Comparison of ENCODE assay signal across 22 cellular contexts in genomic region chr11:66902486-66903177, GRCh38. TPM values are rescaled to one million over a fixed set of nuclear protein-coding genes. Genes with fewer than 3 reads are reported as not detected.
A peak's percentile ranks its signal among the peaks of the same experiment; 100 is the strongest.
DNase-seq lines count a peak whose midpoint lies in the region; ATAC-seq, FAIRE-seq and TF ChIP-seq lines count a peak whose summit lies in the region.
"Had no signal": no experiment of that assay in that cellular context is flagged by ENCODE, and none has a peak within 500 bp of the region (broad histone marks: within the 10 kb centered on the region; RNA-seq: fewer than 3 reads in every experiment).

No MANE protein-coding gene starts in this region.

- H3K18ac ChIP-seq in H9 (ENCODE audit: insufficient read length, low read depth, low read length) (no peak overlapping the region), H1 (ENCODE audit: extremely low read depth, low read length) (no peak overlapping the region)

- H3K14ac ChIP-seq in H9 (ENCODE audit: insufficient read depth, low read length) (no peak overlapping the region), H1 (ENCODE audit: insufficient read length) (no peak overlapping the region)

- H3K36me3 ChIP-seq in H1 (ENCODE audit: control insufficient read depth in 2 of 4, insufficient read depth in 4 of 4, low read length in 3 of 4): no peaks in the 10 kb centered on the region
- H3K36me3 ChIP-seq: BE2C, HAP-1 had no signal

- H3K23ac ChIP-seq in H9 (ENCODE audit: insufficient read length, low read depth, low read length): no peak overlapping the region
- H3K23ac ChIP-seq in H1 (ENCODE audit: insufficient read length): no peak overlapping the region

- no peak overlapping the region for H3K9ac ChIP-seq in H9 (ENCODE audit: extremely low read depth, insufficient read length, low read length)
- 0 out of 7 replicates have a peak overlapping the region, but pooled peaks of 1 of the 4 experiments have one; percentile 40 for H3K9ac ChIP-seq in H1 (replicated peaks in 1 of 4; ENCODE audit: extremely low read depth in 1 of 4, low read depth in 3 of 4, low read length in 3 of 4)

- H2BK5ac ChIP-seq in H9 (ENCODE audit: insufficient read length, low read length) (no peak overlapping the region), H1 (ENCODE audit: low read depth, low read length) (0 out of 2 replicates have a peak overlapping the region, but pooled peaks have one; percentile 52)

- H3K4me2 ChIP-seq in H9 (ENCODE audit: insufficient read depth, insufficient read length, low read length) (no peak overlapping the region), H1 (ENCODE audit: insufficient read depth in 1 of 2, low read depth in 2 of 2, low read length in 2 of 2) (no peak overlapping the region)

- ATAC-seq in HG03097 (IDR thresholded peaks at IDR 0.05; ENCODE audit: low FRiP score, unreplicated experiment) (no peak), GM21423 (IDR thresholded peaks at IDR 0.05; ENCODE audit: unreplicated experiment) (no peak), HG02610 (IDR thresholded peaks at IDR 0.05; ENCODE audit: unreplicated experiment) (no peak)

- H3K4ac ChIP-seq in H9 (ENCODE audit: low read depth, low read length): no peak overlapping the region
- H3K4ac ChIP-seq in H1 (replicated peaks; ENCODE audit: insufficient read length, low read depth, low read length): no peak overlapping the region

- H3K23me2 ChIP-seq in H9 (ENCODE audit: insufficient read length, low read depth, low read length, poor library complexity, severe bottlenecking) (no peaks in the 10 kb centered on the region), H1 (ENCODE audit: low read depth, low read length) (no peaks in the 10 kb centered on the region)

- H2BK15ac ChIP-seq in H9 (ENCODE audit: low read depth, low read length): no peak overlapping the region
- H2BK15ac ChIP-seq in H1 (ENCODE audit: low read length): peak overlapping the region; percentile 72; the same call in 1 of the 2 replicates

- peaks cover 41 to 48% of the 10 kb centered on the region in 2 experiments for H3K4me1 Mint-ChIP-seq in H9

- WGBS in H9 (ENCODE audit: extremely low coverage, insufficient read length, low lambda C conversion rate): no CpG with 5 or more reads among the region's 15 CpGs
- WGBS in H1 (ENCODE audit: extremely low coverage in 1 of 2, insufficient coverage in 1 of 2, insufficient read length in 1 of 2, insufficient replicate concordance in 2 of 2, low coverage in 1 of 2, low lambda C conversion rate in 2 of 2, missing lambda C conversion rate in 1 of 2), 2 experiments: 84% methylated on average over 15 of the region's 15 CpGs; no CpG with 5 or more reads in 1 of the 2 experiments

- H3K4me3 Mint-ChIP-seq in H9: no peak overlapping the region

- TF ChIP-seq CTCF in H9 (conservative IDR thresholded peaks at IDR 0.05): no peak
- no peak for TF ChIP-seq CTCF in H1 (IDR thresholded peaks at IDR 0.05; ENCODE audit: control extremely low read depth in 1 of 3, insufficient read depth in 1 of 3, low read depth in 1 of 3, low read length in 3 of 3)

- POLR2A ChIA-PET in H1 (lab: Charles Lee; ENCODE audit: partially characterized antibody): interaction anchor here (1.2 kb wide), 1 partner anchor 50 kb away, joined by 3 read pairs; no protein-coding TSS in a partner anchor

- H3K36me3 Mint-ChIP-seq in H9 (ENCODE audit: insufficient read depth in 1 of 3, low read depth in 3 of 3): no peaks in the 10 kb centered on the region

- H3K9me3 Mint-ChIP-seq in H9: no peaks in the 10 kb centered on the region; a peak in 1 of 5 replicates

- no peak overlapping the region for H4K91ac ChIP-seq in H9 (ENCODE audit: insufficient read length, low read depth, low read length)
- no peak overlapping the region for H4K91ac ChIP-seq in H1 (replicated peaks; ENCODE audit: insufficient read length, low read length)

- no peak for TF ChIP-seq POLR2A in H1 (IDR thresholded peaks at IDR 0.05; ENCODE audit: control extremely low read depth in 1 of 2, low read depth in 2 of 2, low read length in 2 of 2)

- no peak overlapping the region for H3T11ph ChIP-seq in H9 (ENCODE audit: low read length)

- CTCF ChIA-PET in H1 (lab: Charles Lee; ENCODE audit: partially characterized antibody): interaction anchor here (0.7 to 1.7 kb wide), 6 partner anchors 15 to 73 kb away, joined by 3 to 10 read pairs (median 3); partner anchors contain the start of gene C11orf86

- H3K9me3 ChIP-seq in H9 (ENCODE audit: control insufficient read depth, low read depth, low read length) (no peaks in the 10 kb centered on the region), H1 (ENCODE audit: insufficient read depth in 2 of 2, low read depth in 1 of 2, low read length in 1 of 2) (no peaks in the 10 kb centered on the region)
- H3K9me3 ChIP-seq: BE2C, HAP-1 had no signal

- H3K27ac ChIP-seq in H9 (ENCODE audit: insufficient read length, low read depth, low read length) (no peak overlapping the region), H1 (ENCODE audit: low read depth, low read length) (no peak overlapping the region)

- FAIRE-seq in H1 (lab: Jason Lieb, UNC): no peak
- FAIRE-seq: RCC 7860 had no signal

- H3K79me1 ChIP-seq in H9 (ENCODE audit: insufficient read depth, low read depth, low read length, poor library complexity, severe bottlenecking) (no peaks in the 10 kb centered on the region), H1 (ENCODE audit: low read depth, low read length) (no peaks in the 10 kb centered on the region)

- H3K4me1 ChIP-seq in H9 (ENCODE audit: insufficient read depth, low read length) (peaks cover 8% of the 10 kb centered on the region; the same call in 1 of the 2 replicates), H1 (replicated peaks in 1 of 4; ENCODE audit: control insufficient read depth in 3 of 4, insufficient read depth in 4 of 4, low read length in 3 of 4) (peaks cover 2 to 21% (median 13%) of the 10 kb centered on the region in 4 experiments)
- H3K4me1 ChIP-seq: BE2C had no signal

- H3K27ac Mint-ChIP-seq in H9: peak overlapping the region in 2 of 3 experiments; percentile 78 to 84; a peak in 3 of 7 replicates

- H3K4me3 ChIP-seq in H1 (ENCODE audit: extremely low read depth in 1 of 4, insufficient read depth in 2 of 4, low read depth in 3 of 4, low read length in 4 of 4): no peak overlapping the region
- H3K4me3 ChIP-seq: HAP-1 had no signal

- no peak overlapping the region for H2BK20ac ChIP-seq in H9 (ENCODE audit: low read depth, low read length, poor library complexity, severe bottlenecking)
- no peak overlapping the region for H2BK20ac ChIP-seq in H1 (ENCODE audit: low read length)

- TF ChIP-seq EP300 in H1 (IDR thresholded peaks at IDR 0.05; ENCODE audit: borderline replicate concordance in 1 of 2, low read depth in 2 of 2, low read length in 2 of 2): no peak

- no peaks in the 10 kb centered on the region for H4K20me1 ChIP-seq in H9 (ENCODE audit: control insufficient read depth, insufficient read depth, insufficient read length)
- H4K20me1 ChIP-seq in H1 (replicated peaks in 1 of 2; ENCODE audit: control insufficient read depth in 1 of 2, insufficient read depth in 2 of 2, low read length in 2 of 2): no peaks in the 10 kb centered on the region

- H2AK5ac ChIP-seq in H9 (ENCODE audit: insufficient read length, low read length): no peak overlapping the region
- H2AK5ac ChIP-seq in H1 (ENCODE audit: low read depth, low read length): no peak overlapping the region; the same call in 1 of the 2 replicates

- H3K79me2 ChIP-seq in H9 (ENCODE audit: insufficient read depth, low read length) (no peaks in the 10 kb centered on the region), H1 (ENCODE audit: control insufficient read depth in 1 of 2, insufficient read depth in 2 of 2, low read length in 2 of 2) (no peaks in the 10 kb centered on the region)

- H3K56ac ChIP-seq in H9 (ENCODE audit: insufficient read length, low read depth, low read length) (no peak overlapping the region), H1 (replicated peaks; ENCODE audit: insufficient read length, low read depth, low read length) (no peak overlapping the region)

- DNase-seq in H9: no peak
- DNase-seq in NCI-H2107 (lab: John Stamatoyannopoulos, UW): peak; percentile 37
- no peak for DNase-seq in H1 (ENCODE audit: low read depth in 1 of 2, low spot score in 2 of 2)
- DNase-seq in myocyte (ENCODE audit: low read depth): peak; percentile 7
- DNase-seq in NCI-H1092 treated with DMSO at 0.1 percent for 48 hours (lab: John Stamatoyannopoulos, UW): no peak
- DNase-seq: BE2C, DMS79, KBM-7, MM.1S, NCI-H1048, NCI-H146, NCI-H2029, NCI-H2171, NCI-H345, NCI-H524, OCI-M1, Right ventricle myocardium superior had no signal

- no peak overlapping the region for H2AFZ ChIP-seq in H9 (ENCODE audit: low read length)
- no peak overlapping the region for H2AFZ ChIP-seq in H1 (ENCODE audit: low read length)

- H3K27me3 ChIP-seq in H9 (ENCODE audit: insufficient read depth, low read length) (no peaks in the 10 kb centered on the region), H1 (replicated peaks in 1 of 4; ENCODE audit: control insufficient read depth in 3 of 4, extremely low read depth in 1 of 4, insufficient read depth in 3 of 4, low read length in 3 of 4) (no peaks in the 10 kb centered on the region)
- H3K27me3 ChIP-seq: BE2C had no signal

- H4K5ac ChIP-seq in H9 (ENCODE audit: insufficient read length, low read depth, low read length) (no peak overlapping the region), H1 (ENCODE audit: insufficient read length, low read depth, low read length) (no peak overlapping the region)

- H2BK12ac ChIP-seq in H9 (ENCODE audit: insufficient read length, low read depth, low read length) (no peak overlapping the region), H1 (ENCODE audit: low read depth, low read length) (no peak overlapping the region)

- no peak overlapping the region for H2BK120ac ChIP-seq in H9 (ENCODE audit: low read depth, low read length, poor library complexity, severe bottlenecking)
- H2BK120ac ChIP-seq in H1 (replicated peaks; ENCODE audit: low read depth, low read length): no peak overlapping the region

- H4K8ac ChIP-seq in H9 (replicated peaks; ENCODE audit: insufficient read length, low read depth, low read length): no peak overlapping the region
- no peak overlapping the region; the same call in 1 of the 2 replicates for H4K8ac ChIP-seq in H1 (ENCODE audit: extremely low read depth, insufficient read depth, low read length)

- H3K27me3 Mint-ChIP-seq in H9 (ENCODE audit: low read depth): no peaks in the 10 kb centered on the region

- no peak for TF ChIP-seq RAD21 in H1 (IDR thresholded peaks at IDR 0.05 in 1 of 2, conservative IDR thresholded peaks at IDR 0.05 in 1 of 2; ENCODE audit: low read depth in 2 of 2, low read length in 2 of 2)

RNA-seq across cellular contexts. Expression of gene LRFN4, which starts 45.8 kb away (rescaled TPM):
- total RNA-seq in H9 (2021) (65.1 and 66.7 TPM in 2 replicates), myocyte (117 and 129 TPM in 2 replicates)
- total RNA-seq in H1 (2021; fragmentation: NEBNext Ultra II Directional; extraction: Animal tissue kit (Norgen Biotek cat#: 25700)): 64.3 and 67.6 TPM in 2 replicates
- 49.8 and 66.9 TPM in 2 replicates for polyA plus RNA-seq in H1 (2011; rRNA removed)
- 38.6 TPM for polyA plus RNA-seq in H1 (2011; cell fraction: cytosol; rRNA removed)
- 112 TPM for polyA plus RNA-seq in H1 (2011; cell fraction: nucleus; rRNA removed)
- polyA plus RNA-seq in H1 (2012, experiment 1 of 2): 24.3 to 37.8 TPM (median 34.2 TPM) in 4 replicates
- 32.6 TPM for polyA plus RNA-seq in H1 (2012, experiment 2 of 2)
- 37.5 TPM for polyA plus RNA-seq in H1 (2013, experiment 1 of 2)
- polyA plus RNA-seq in H1 (2013, experiment 2 of 2): 32.3 TPM
- 8.3 and 9.8 TPM in 2 replicates for polyA minus RNA-seq in H1 (2011; rRNA and poly(A)+ RNA removed)
- 32.6 TPM for polyA minus RNA-seq in H1 (2011; cell fraction: cytosol; rRNA and poly(A)+ RNA removed)
- 32.0 TPM for polyA minus RNA-seq in H1 (2011; cell fraction: nucleus; rRNA and poly(A)+ RNA removed)
- polyA plus RNA-seq in myocyte (2012): 38.0 TPM

RNA-seq across cellular contexts. Expression of gene PC, which starts 55.6 kb away (rescaled TPM):
- total RNA-seq in H9 (2021): 31.7 and 32.6 TPM in 2 replicates
- total RNA-seq in H1 (2021; fragmentation: NEBNext Ultra II Directional; extraction: Animal tissue kit (Norgen Biotek cat#: 25700)): 27.2 and 27.5 TPM in 2 replicates
- polyA plus RNA-seq in H1 (2011; rRNA removed): 11.5 and 22.5 TPM in 2 replicates
- polyA plus RNA-seq in H1 (2011; cell fraction: cytosol; rRNA removed): 13.7 TPM
- polyA plus RNA-seq in H1 (2011; cell fraction: nucleus; rRNA removed): 62.5 TPM
- polyA plus RNA-seq in H1 (2012, experiment 1 of 2): 13.1 to 20.2 TPM (median 19.2 TPM) in 4 replicates
- polyA plus RNA-seq in H1 (2012, experiment 2 of 2): 21.5 TPM
- polyA plus RNA-seq in H1 (2013, experiment 1 of 2): 6.5 TPM
- 5.8 TPM for polyA plus RNA-seq in H1 (2013, experiment 2 of 2)
- 8.1 and 13.0 TPM in 2 replicates for polyA minus RNA-seq in H1 (2011; rRNA and poly(A)+ RNA removed)
- 9.8 TPM for polyA minus RNA-seq in H1 (2011; cell fraction: cytosol; rRNA and poly(A)+ RNA removed)
- polyA minus RNA-seq in H1 (2011; cell fraction: nucleus; rRNA and poly(A)+ RNA removed): 22.3 TPM
- 55.2 and 88.1 TPM in 2 replicates for total RNA-seq in myocyte
- 48.6 TPM for polyA plus RNA-seq in myocyte (2012)

RNA-seq across cellular contexts. Expression of gene RCE1, which starts 59.4 kb away (rescaled TPM):
- total RNA-seq in H9 (2021) (49.0 and 52.5 TPM in 2 replicates), myocyte (10.5 and 12.5 TPM in 2 replicates)
- 33.7 and 35.8 TPM in 2 replicates for total RNA-seq in H1 (2021; fragmentation: NEBNext Ultra II Directional; extraction: Animal tissue kit (Norgen Biotek cat#: 25700))
- 84.8 and 119 TPM in 2 replicates for polyA plus RNA-seq in H1 (2011; rRNA removed)
- 51.7 TPM for polyA plus RNA-seq in H1 (2011; cell fraction: cytosol; rRNA removed)
- 112 TPM for polyA plus RNA-seq in H1 (2011; cell fraction: nucleus; rRNA removed)
- 26.3 to 35.1 TPM (median 34.3 TPM) in 4 replicates for polyA plus RNA-seq in H1 (2012, experiment 1 of 2)
- 38.1 TPM for polyA plus RNA-seq in H1 (2012, experiment 2 of 2)
- polyA plus RNA-seq in H1 (2013, experiment 1 of 2): 44.3 TPM
- polyA plus RNA-seq in H1 (2013, experiment 2 of 2): 46.4 TPM
- 22.8 and 25.8 TPM in 2 replicates for polyA minus RNA-seq in H1 (2011; rRNA and poly(A)+ RNA removed)
- polyA minus RNA-seq in H1 (2011; cell fraction: cytosol; rRNA and poly(A)+ RNA removed): 22.8 TPM
- 27.7 TPM for polyA minus RNA-seq in H1 (2011; cell fraction: nucleus; rRNA and poly(A)+ RNA removed)
- 13.8 TPM for polyA plus RNA-seq in myocyte (2012)

Comparison
In these comparisons a context has a peak if more than half of its experiments do, and no peak if none do; other contexts are left out.
1. DNase-seq: peak in NCI-H2107 (single experiment) and myocyte (single experiment); none in H9 (single experiment), H1 (0 of 2) and NCI-H1092 treated with DMSO at 0.1 percent for 48 hours (single experiment).